ENCODE assay signal across 1 cellular context in genomic region chr20:24610341-24611115, GRCh38.
TF ChIP-seq lines count a peak whose summit lies in the region.

No MANE protein-coding gene starts in this region.

TF ChIP-seq in HEK293, 187 proteins besides CTCF, POLR2A, EP300 and RAD21 (continued from another document):
- TF ChIP-seq ZBTB8A (tag by site-specific recombination; IDR thresholded peaks at IDR 0.05) (no peak), ZNF544 (tag by site-specific recombination; IDR thresholded peaks at IDR 0.05) (no peak), ZNF26 (tag by site-specific recombination; IDR thresholded peaks at IDR 0.05) (no peak), ZBTB20 (tag by site-specific recombination; IDR thresholded peaks at IDR 0.05) (no peak), ZNF133 (tag by site-specific recombination; IDR thresholded peaks at IDR 0.05) (no peak), ZNF747 (tag by site-specific recombination; IDR thresholded peaks at IDR 0.05) (no peak), ZNF549 (tag by site-specific recombination; IDR thresholded peaks at IDR 0.05) (no peak), ZNF623 (tag by site-specific recombination; IDR thresholded peaks at IDR 0.05) (no peak), ZNF600 (tag by site-specific recombination; IDR thresholded peaks at IDR 0.05) (no peak), ZNF701 (tag by site-specific recombination; IDR thresholded peaks at IDR 0.05) (no peak), BCL11B (tag by site-specific recombination; IDR thresholded peaks at IDR 0.05; ENCODE audit: low read depth) (no peak), ZNF426 (tag by site-specific recombination; IDR thresholded peaks at IDR 0.05) (no peak), ZNF18 (tag by site-specific recombination; IDR thresholded peaks at IDR 0.05) (no peak), KLF16 (tag by site-specific recombination; IDR thresholded peaks at IDR 0.05) (no peak), ZNF211 (tag by site-specific recombination; IDR thresholded peaks at IDR 0.05; ENCODE audit: low read depth) (no peak), TRIM28 (IDR thresholded peaks at IDR 0.05; ENCODE audit: borderline replicate concordance, low read length) (no peak), ZNF561 (tag by site-specific recombination; IDR thresholded peaks at IDR 0.05; ENCODE audit: borderline replicate concordance) (no peak)
- TF ChIP-seq, protein P1, sequence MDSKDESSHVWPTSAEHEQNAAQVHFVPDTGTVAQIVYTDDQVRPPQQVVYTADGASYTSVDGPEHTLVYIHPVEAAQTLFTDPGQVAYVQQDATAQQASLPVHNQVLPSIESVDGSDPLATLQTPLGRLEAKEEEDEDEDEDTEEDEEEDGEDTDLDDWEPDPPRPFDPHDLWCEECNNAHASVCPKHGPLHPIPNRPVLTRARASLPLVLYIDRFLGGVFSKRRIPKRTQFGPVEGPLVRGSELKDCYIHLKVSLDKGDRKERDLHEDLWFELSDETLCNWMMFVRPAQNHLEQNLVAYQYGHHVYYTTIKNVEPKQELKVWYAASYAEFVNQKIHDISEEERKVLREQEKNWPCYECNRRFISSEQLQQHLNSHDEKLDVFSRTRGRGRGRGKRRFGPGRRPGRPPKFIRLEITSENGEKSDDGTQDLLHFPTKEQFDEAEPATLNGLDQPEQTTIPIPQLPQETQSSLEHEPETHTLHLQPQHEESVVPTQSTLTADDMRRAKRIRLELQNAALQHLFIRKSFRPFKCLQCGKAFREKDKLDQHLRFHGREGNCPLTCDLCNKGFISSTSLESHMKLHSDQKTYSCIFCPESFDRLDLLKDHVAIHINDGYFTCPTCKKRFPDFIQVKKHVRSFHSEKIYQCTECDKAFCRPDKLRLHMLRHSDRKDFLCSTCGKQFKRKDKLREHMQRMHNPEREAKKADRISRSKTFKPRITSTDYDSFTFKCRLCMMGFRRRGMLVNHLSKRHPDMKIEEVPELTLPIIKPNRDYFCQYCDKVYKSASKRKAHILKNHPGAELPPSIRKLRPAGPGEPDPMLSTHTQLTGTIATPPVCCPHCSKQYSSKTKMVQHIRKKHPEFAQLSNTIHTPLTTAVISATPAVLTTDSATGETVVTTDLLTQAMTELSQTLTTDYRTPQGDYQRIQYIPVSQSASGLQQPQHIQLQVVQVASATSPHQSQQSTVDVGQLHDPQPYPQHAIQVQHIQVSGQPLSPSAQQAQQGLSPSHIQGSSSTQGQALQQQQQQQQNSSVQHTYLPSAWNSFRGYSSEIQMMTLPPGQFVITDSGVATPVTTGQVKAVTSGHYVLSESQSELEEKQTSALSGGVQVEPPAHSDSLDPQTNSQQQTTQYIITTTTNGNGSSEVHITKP (tag by site-specific recombination; IDR thresholded peaks at IDR 0.05): no peak
- TF ChIP-seq, protein P2, sequence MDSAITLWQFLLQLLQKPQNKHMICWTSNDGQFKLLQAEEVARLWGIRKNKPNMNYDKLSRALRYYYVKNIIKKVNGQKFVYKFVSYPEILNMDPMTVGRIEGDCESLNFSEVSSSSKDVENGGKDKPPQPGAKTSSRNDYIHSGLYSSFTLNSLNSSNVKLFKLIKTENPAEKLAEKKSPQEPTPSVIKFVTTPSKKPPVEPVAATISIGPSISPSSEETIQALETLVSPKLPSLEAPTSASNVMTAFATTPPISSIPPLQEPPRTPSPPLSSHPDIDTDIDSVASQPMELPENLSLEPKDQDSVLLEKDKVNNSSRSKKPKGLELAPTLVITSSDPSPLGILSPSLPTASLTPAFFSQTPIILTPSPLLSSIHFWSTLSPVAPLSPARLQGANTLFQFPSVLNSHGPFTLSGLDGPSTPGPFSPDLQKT (IDR thresholded peaks at IDR 0.05; ENCODE audit: borderline replicate concordance, low read depth, low read length): no peak
- TF ChIP-seq, protein P3, sequence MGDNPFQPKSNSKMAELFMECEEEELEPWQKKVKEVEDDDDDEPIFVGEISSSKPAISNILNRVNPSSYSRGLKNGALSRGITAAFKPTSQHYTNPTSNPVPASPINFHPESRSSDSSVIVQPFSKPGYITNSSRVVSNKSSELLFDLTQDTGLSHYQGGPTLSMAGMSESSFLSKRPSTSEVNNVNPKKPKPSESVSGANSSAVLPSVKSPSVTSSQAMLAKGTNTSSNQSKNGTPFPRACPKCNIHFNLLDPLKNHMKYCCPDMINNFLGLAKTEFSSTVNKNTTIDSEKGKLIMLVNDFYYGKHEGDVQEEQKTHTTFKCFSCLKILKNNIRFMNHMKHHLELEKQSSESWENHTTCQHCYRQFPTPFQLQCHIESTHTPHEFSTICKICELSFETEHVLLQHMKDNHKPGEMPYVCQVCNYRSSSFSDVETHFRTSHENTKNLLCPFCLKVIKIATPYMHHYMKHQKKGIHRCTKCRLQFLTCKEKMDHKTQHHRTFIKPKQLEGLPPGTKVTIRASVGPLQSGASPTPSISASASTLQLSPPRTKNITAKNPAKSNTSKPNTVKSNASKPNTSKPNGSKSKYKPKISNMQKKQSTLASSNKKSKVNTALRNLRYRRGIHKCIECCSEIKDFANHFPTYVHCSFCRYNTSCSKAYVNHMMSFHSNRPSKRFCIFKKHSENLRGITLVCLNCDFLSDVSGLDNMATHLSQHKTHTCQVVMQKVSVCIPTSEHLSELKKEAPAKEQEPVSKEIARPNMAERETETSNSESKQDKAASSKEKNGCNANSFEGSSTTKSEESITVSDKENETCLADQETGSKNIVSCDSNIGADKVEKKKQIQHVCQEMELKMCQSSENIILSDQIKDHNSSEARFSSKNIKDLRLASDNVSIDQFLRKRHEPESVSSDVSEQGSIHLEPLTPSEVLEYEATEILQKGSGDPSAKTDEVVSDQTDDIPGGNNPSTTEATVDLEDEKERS (tag by site-specific recombination; IDR thresholded peaks at IDR 0.05): no peak
